9 cellular contexts compared by ENCODE assay signal in the genomic region with DNA sequence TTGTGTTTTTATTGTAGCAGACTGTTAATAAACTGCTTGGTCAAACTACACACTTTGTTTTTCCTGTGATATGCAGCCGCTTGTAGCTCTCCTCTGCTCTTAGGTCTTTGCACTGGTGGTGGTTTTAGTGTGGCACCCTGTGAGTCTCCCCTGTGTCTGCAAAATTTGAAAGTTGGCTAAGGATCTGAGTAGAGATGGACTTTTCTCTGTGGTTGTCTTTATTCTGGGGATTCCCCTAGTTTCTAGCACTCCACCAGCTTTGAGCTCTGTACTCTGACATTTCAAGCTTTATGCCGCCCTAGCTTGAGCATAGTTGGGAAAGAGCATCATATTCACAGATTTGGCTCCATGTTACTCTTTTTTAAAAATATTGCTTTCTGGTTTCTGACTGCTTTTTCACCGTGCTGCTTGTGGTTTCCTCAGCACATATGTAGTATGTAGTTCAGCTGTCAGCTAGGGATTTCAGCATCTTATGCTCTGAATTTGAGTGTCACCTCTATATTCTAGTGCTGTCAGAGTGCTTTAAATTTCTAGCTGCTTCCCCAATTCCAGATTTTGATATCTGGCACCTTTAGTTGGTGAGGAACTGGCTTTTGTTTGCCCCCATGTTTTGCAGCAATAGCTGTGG.
DNase-seq lines count a peak whose midpoint lies in the region; ATAC-seq and TF ChIP-seq lines count a peak whose summit lies in the region.
"Had no signal": no experiment of that assay in that cellular context is flagged by ENCODE, and none has a peak within 500 bp of the region (broad histone marks: within the 10 kb centered on the region; RNA-seq: fewer than 3 reads in every experiment).

No MANE protein-coding gene starts in this region.

- peak overlapping the region; percentile 56 for H3K27ac Mint-ChIP-seq in central memory CD8-positive, alpha-beta T cell (ENCODE audit: low read depth)

- in situ Hi-C loops in GM13977 (cut with MboI; ENCODE audit: low pct_unique_long_range_greater_than_20kb, low sequenced_read_pairs, unreplicated experiment) = no loop called here

- no peak for TF ChIP-seq CTCF in GM13977 (IDR thresholded peaks at IDR 0.05; ENCODE audit: extremely low read depth, insufficient read depth, missing control alignments)

- H3K27me3 Mint-ChIP-seq in central memory CD8-positive, alpha-beta T cell = no peaks in the 10 kb centered on the region

- peaks cover 2% of the 10 kb centered on the region for H3K36me3 Mint-ChIP-seq in central memory CD8-positive, alpha-beta T cell (ENCODE audit: insufficient read depth)

- DNase-seq in GM13977 (ENCODE audit: low spot score) = peak; percentile 39
- no peak for DNase-seq in central memory CD8-positive, alpha-beta T cell (ENCODE audit: low spot score in 2 of 2)
- DNase-seq in NCI-H2029 (lab: John Stamatoyannopoulos, UW) = no peak
- no peak for DNase-seq in anterior cingulate cortex (lab: John Stamatoyannopoulos, UW)
- DNase-seq in SW 1271 (lab: John Stamatoyannopoulos, UW) = no peak
- DNase-seq in NCI-H526 (lab: John Stamatoyannopoulos, UW) = no peak
- DNase-seq: activated CD4-positive, alpha-beta T cell treated with anti-CD3 and anti-CD28 coated beads for 1 hour had no signal

- ATAC-seq in GM19463 (IDR thresholded peaks at IDR 0.05; ENCODE audit: unreplicated experiment) (peak; percentile 73), HG03103 (IDR thresholded peaks at IDR 0.05; ENCODE audit: low read depth, unreplicated experiment) (peak; percentile 53)
- ATAC-seq in central memory CD8-positive, alpha-beta T cell (replicated peaks; ENCODE audit: extremely low read depth, poor library complexity, severe bottlenecking) = peak; percentile 88

- H3K4me1 Mint-ChIP-seq in central memory CD8-positive, alpha-beta T cell = peaks cover 80% of the 10 kb centered on the region

- H3K9me3 Mint-ChIP-seq in central memory CD8-positive, alpha-beta T cell = no peaks in the 10 kb centered on the region

- peak overlapping the region; percentile 12 for H3K4me3 Mint-ChIP-seq in central memory CD8-positive, alpha-beta T cell
